In the genomic region with DNA sequence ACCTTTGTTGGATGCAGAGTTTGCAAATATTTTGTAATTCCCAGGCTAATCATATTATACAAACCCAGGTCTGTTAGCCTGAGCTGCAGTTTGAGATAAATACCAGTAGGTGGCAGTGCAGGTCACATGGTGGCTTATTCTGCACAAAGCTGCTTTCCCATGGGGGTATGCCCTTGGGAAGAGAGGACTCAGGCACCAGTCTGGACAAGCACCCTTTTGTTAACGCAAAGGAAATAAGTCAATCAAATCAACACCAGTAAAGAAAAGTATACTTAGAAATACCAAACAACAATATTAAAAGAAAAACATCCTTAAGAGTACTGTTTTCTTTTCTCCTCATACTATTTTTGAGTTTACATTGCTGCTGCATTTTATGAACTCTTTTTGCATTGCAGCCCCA, we compare ENCODE assay signal across 8 cellular contexts.
DNase-seq lines count a peak whose midpoint lies in the region; ATAC-seq and TF ChIP-seq lines count a peak whose summit lies in the region.

No MANE protein-coding gene starts in this region.

- H3K27ac ChIP-seq in 22Rv1 = no peak overlapping the region
- H3K27ac ChIP-seq in esophagus squamous epithelium = no peak overlapping the region
- H3K27ac ChIP-seq in neutrophil = no peak overlapping the region

- peaks cover 0 to 16% (median 10%) of the 10 kb centered on the region in 3 donors for H3K4me1 ChIP-seq in esophagus squamous epithelium
- H3K4me1 ChIP-seq in neutrophil (ENCODE audit: control insufficient read depth in 1 of 2, insufficient read depth in 1 of 2, low read depth in 1 of 2, low read length in 1 of 2) = no peaks in the 10 kb centered on the region

- H3K27me3 ChIP-seq in esophagus squamous epithelium (no peaks in the 10 kb centered on the region), neutrophil (no peaks in the 10 kb centered on the region)

- no peaks in the 10 kb centered on the region for H3K9me3 ChIP-seq in esophagus squamous epithelium
- H3K9me3 ChIP-seq in neutrophil = no peaks in the 10 kb centered on the region

- TF ChIP-seq CTCF in 22Rv1 (IDR thresholded peaks at IDR 0.05) (peak; percentile 89), esophagus squamous epithelium (IDR thresholded peaks at IDR 0.05) (peak; percentile 41 to 88 (median 76)), neutrophil (IDR thresholded peaks at IDR 0.05) (peak; percentile 55)

- H3K36me3 ChIP-seq in esophagus squamous epithelium = no peaks in the 10 kb centered on the region
- no peaks in the 10 kb centered on the region for H3K36me3 ChIP-seq in neutrophil

- ATAC-seq in HG02885 (IDR thresholded peaks at IDR 0.05; ENCODE audit: poor library complexity, unreplicated experiment) (peak; percentile 82), GM21619 (IDR thresholded peaks at IDR 0.05; ENCODE audit: unreplicated experiment) (no peak), GM19324 (IDR thresholded peaks at IDR 0.05; ENCODE audit: low FRiP score, unreplicated experiment) (no peak)

- 21 to 24% methylated on average over 1 of the region's 1 CpG for WGBS in esophagus squamous epithelium, 2 donors

- DNase-seq in DMS53 treated with DMSO at 0.1 percent for 48 hours (lab: John Stamatoyannopoulos, UW; ENCODE audit: unreplicated experiment) (peak; percentile 56), RKO (ENCODE audit: low spot score) (peak; percentile 71), esophagus squamous epithelium (lab: John Stamatoyannopoulos, UW) (no peak)

- H3K4me3 ChIP-seq in esophagus squamous epithelium (no peak overlapping the region), neutrophil (ENCODE audit: low read depth in 1 of 2, low read length in 1 of 2) (no peak overlapping the region)

- TF ChIP-seq POLR2A in esophagus squamous epithelium (IDR thresholded peaks at IDR 0.05) = no peak

- intact Hi-C loops in esophagus squamous epithelium (cut with DNase I) = no loop called here
